In genomic region chr3:114336122-114336697, GRCh38 we compare ENCODE assay signal across 11 cellular contexts. TPM values are rescaled to one million over a fixed set of nuclear protein-coding genes. Genes with fewer than 3 reads are reported as not detected.
DNase-seq lines count a peak whose midpoint lies in the region; ATAC-seq and TF ChIP-seq lines count a peak whose summit lies in the region.
"Had no signal": no experiment of that assay in that cellular context is flagged by ENCODE, and none has a peak within 500 bp of the region (broad histone marks: within the 10 kb centered on the region; RNA-seq: fewer than 3 reads in every experiment).

No MANE protein-coding gene starts in this region.

- intact Hi-C loops in A673 (cut with micrococcal nuclease; ENCODE audit: unreplicated experiment): no loop called here

- H3K4me1 ChIP-seq in A673 (ENCODE audit: insufficient read depth, low read length, poor library complexity, severe bottlenecking): no peaks in the 10 kb centered on the region

- CTCF ChIA-PET in A673 (lab: Charles Lee) (no interaction called here), T-cell (lab: Charles Lee) (interaction anchor here (0.6 to 1.8 kb wide), 5 partner anchors 45 to 606 kb away, joined by 3 to 6 read pairs (median 3); no protein-coding TSS in a partner anchor)

- BruUV-seq in A673 (replicated peaks; lab: Mats Ljungman, UMichigan): no TSS peak

- H3K27ac ChIP-seq in A673 (ENCODE audit: low read depth, low read length, poor library complexity, severe bottlenecking): no peak overlapping the region

- no peak for DNase-seq in A673 (ENCODE audit: low spot score)
- no peak for DNase-seq in GM06990 (ENCODE audit: extremely low read depth, insufficient read length)
- no peak for DNase-seq in T-cell
- DNase-seq in glutamatergic neuron: no peak
- no peak for DNase-seq in DMS79 (lab: John Stamatoyannopoulos, UW)
- no peak for DNase-seq in MG63
- DNase-seq: activated gamma-delta T cell; NCI-H748 treated with DMSO at 0.1 percent for 48 hours; stimulated activated CD4-positive, alpha-beta T cell treated with anti-CD3 and anti-CD28 coated beads, Interleukin-4, amount 100 ng/mL, for 24 hours had no signal

- H3K27me3 ChIP-seq in A673 (replicated peaks; ENCODE audit: insufficient read depth, low read depth, low read length, poor library complexity): no peaks in the 10 kb centered on the region
- H3K27me3 ChIP-seq in GM06990 (replicated peaks; ENCODE audit: control insufficient read depth, insufficient read depth, low read length): no peaks in the 10 kb centered on the region
- no peaks in the 10 kb centered on the region for H3K27me3 ChIP-seq in MG63

- H3K36me3 ChIP-seq in A673 (ENCODE audit: insufficient read depth, low read length, poor library complexity, severe bottlenecking) (no peaks in the 10 kb centered on the region), GM06990 (ENCODE audit: control insufficient read depth, insufficient read depth, low read length) (no peaks in the 10 kb centered on the region; the same call in 1 of the 2 replicates), MG63 (no peaks in the 10 kb centered on the region)

- H3K4me1 Mint-ChIP-seq in T-cell (peaks cover 32 to 63% (median 62%) of the 10 kb centered on the region in 3 donors), glutamatergic neuron (ENCODE audit: low read depth, unreplicated experiment) (no peaks in the 10 kb centered on the region)

- peak; percentile 63 for TF ChIP-seq CTCF in A673 (conservative IDR thresholded peaks at IDR 0.05; ENCODE audit: low read depth, low read length)
- TF ChIP-seq CTCF in GM06990 (IDR thresholded peaks at IDR 0.05; ENCODE audit: insufficient read depth, low read length, poor library complexity, severe bottlenecking): peak; percentile 28
- peak; percentile 70 for TF ChIP-seq CTCF in glutamatergic neuron (IDR thresholded peaks at IDR 0.05; ENCODE audit: partially characterized antibody, unreplicated experiment)

- H3K27ac Mint-ChIP-seq in T-cell: peak overlapping the region; percentile 9 to 55
- H3K27ac Mint-ChIP-seq in glutamatergic neuron (ENCODE audit: unreplicated experiment): no peak overlapping the region

- ATAC-seq in T-cell (replicated peaks in 1 of 4) (no peak), HG03439 (IDR thresholded peaks at IDR 0.05; ENCODE audit: unreplicated experiment) (no peak), HG03342 (IDR thresholded peaks at IDR 0.05; ENCODE audit: unreplicated experiment) (no peak)

- peaks cover 28% of the 10 kb centered on the region for H3K36me3 Mint-ChIP-seq in T-cell
- H3K36me3 Mint-ChIP-seq in glutamatergic neuron (ENCODE audit: unreplicated experiment): no peaks in the 10 kb centered on the region

- POLR2A ChIA-PET in A673 (lab: Charles Lee; ENCODE audit: low non-redundant PET): no interaction called here
- POLR2A ChIA-PET in T-cell (lab: Charles Lee): interaction anchor here in 1 of 2 donors (1.5 kb wide), 1 partner anchor 45 kb away, joined by 3 read pairs; no protein-coding TSS in a partner anchor

- H3K4me3 ChIP-seq in A673 (ENCODE audit: low read depth, low read length, poor library complexity, severe bottlenecking) (no peak overlapping the region), GM06990 (replicated peaks; ENCODE audit: low read depth, low read length) (no peak overlapping the region), MG63 (no peak overlapping the region)

- H3K27me3 Mint-ChIP-seq in T-cell (no peaks in the 10 kb centered on the region), glutamatergic neuron (ENCODE audit: unreplicated experiment) (no peaks in the 10 kb centered on the region)

- H3K9me3 ChIP-seq in A673 (ENCODE audit: low read depth, low read length, poor library complexity, severe bottlenecking) (no peaks in the 10 kb centered on the region), MG63 (no peaks in the 10 kb centered on the region)

- H3K9me3 Mint-ChIP-seq in T-cell (no peaks in the 10 kb centered on the region), glutamatergic neuron (ENCODE audit: unreplicated experiment) (no peaks in the 10 kb centered on the region)

- no peak overlapping the region for H3K4me3 Mint-ChIP-seq in T-cell
- no peak overlapping the region for H3K4me3 Mint-ChIP-seq in glutamatergic neuron (ENCODE audit: unreplicated experiment)

RNA-seq across cellular contexts. Expression of gene TIGIT, which starts 42.4 kb away (rescaled TPM):
- total RNA-seq in A673 (2021) (not detected in 2 replicates), T-cell (10 to 100 TPM; 21.2 to 48.1 (median 39.9) TPM), glutamatergic neuron (ENCODE audit: unreplicated experiment) (not detected)
- total RNA-seq in MG63 (2014; rRNA removed; shearing (Covaris generic); ENCODE audit: low replicate concordance): not detected in 2 replicates

Comparison
In these comparisons a context has a peak if more than half of its experiments do, and no peak if none do; other contexts are left out.
1. RNA of gene TIGIT, which starts 42.4 kb away (total RNA-seq): 21.2 to 48.1 TPM in T-cell; not detected in A673, not detected in glutamatergic neuron (single experiment) and not detected in MG63; every median in the first group is over 10 times any median in the second.
2. Peak in every context shown above with its lines, with median percentiles within 50 percentile points of each other: CTCF ChIP-seq.